ENCODE assay signal across 13 cellular contexts in genomic region chr12:43306066-43306465, GRCh38.
A peak's percentile ranks its signal among the peaks of the same experiment; 100 is the strongest.
DNase-seq lines count a peak whose midpoint lies in the region; ATAC-seq, FAIRE-seq and TF ChIP-seq lines count a peak whose summit lies in the region.
"Had no signal": no experiment of that assay in that cellular context is flagged by ENCODE, and none has a peak within 500 bp of the region (broad histone marks: within the 10 kb centered on the region; RNA-seq: fewer than 3 reads in every experiment).

No MANE protein-coding gene starts in this region.

- FAIRE-seq in GM12892 (lab: Jason Lieb, UNC): no peak

- TF ChIP-seq CTCF in epithelial cell of proximal tubule (conservative IDR thresholded peaks at IDR 0.05; ENCODE audit: low read depth, low read length): no peak

- no peak for ATAC-seq in HG02678 (IDR thresholded peaks at IDR 0.05; ENCODE audit: unreplicated experiment)
- no peak for ATAC-seq in GM18867 (IDR thresholded peaks at IDR 0.05; ENCODE audit: unreplicated experiment)

- H3K4me3 ChIP-seq in epithelial cell of proximal tubule (ENCODE audit: low read depth, low read length): no peak overlapping the region
- H3K4me3 ChIP-seq: SK-N-MC, skin epidermis had no signal

- DNase-seq in GM04504 (ENCODE audit: low read depth) (peak; percentile 11), OCI-M1 (lab: John Stamatoyannopoulos, UW) (peak; percentile 15), epithelial cell of proximal tubule (ENCODE audit: low read depth) (peak; percentile 76), renal cortical epithelial cell (ENCODE audit: low read depth) (peak; percentile 89), GM12892 (ENCODE audit: insufficient read length) (no peak), germinal center (ENCODE audit: low spot score) (no peak)
- DNase-seq: activated CD4-positive, alpha-beta memory T cell treated with anti-CD3 and anti-CD28 coated beads for 36 hours; DMS53; NCI-H2227 treated with DMSO at 0.1 percent for 48 hours had no signal

- no peak for TF ChIP-seq POLR2A in GM12892 (IDR thresholded peaks at IDR 0.05; ENCODE audit: low read depth, low read length)

Comparison
In these comparisons a context has a peak if more than half of its experiments do, and no peak if none do; other contexts are left out.
1. DNase-seq: peak in GM04504 (single experiment), OCI-M1 (single experiment), epithelial cell of proximal tubule (single experiment) and renal cortical epithelial cell (single experiment); none in GM12892 (single experiment) and germinal center (single experiment).